ENCODE assay signal across 27 cellular contexts in genomic region chr4:7054106-7054880, GRCh38. TPM values are rescaled to one million over a fixed set of nuclear protein-coding genes. Genes with fewer than 3 reads are reported as not detected.
DNase-seq lines count a peak whose midpoint lies in the region; TF ChIP-seq lines count a peak whose summit lies in the region.
"Had no signal": no experiment of that assay in that cellular context is flagged by ENCODE, and none has a peak within 500 bp of the region (broad histone marks: within the 10 kb centered on the region; RNA-seq: fewer than 3 reads in every experiment).

No MANE protein-coding gene starts in this region.

- intact Hi-C loops in Caco-2 (cut with micrococcal nuclease; ENCODE audit: unreplicated experiment) = no loop called here
- intact Hi-C loops in dendritic cell treated with granulocyte-macrophage colony-stimulating factor and Interleukin-4, amounts not matched to agents 40 ng/mL and 50 ng/mL, for 4 days (cut with micrococcal nuclease) = no loop called here
- intact Hi-C loops in posterior vena cava (cut with DNase I) = no loop called here

- H3K27me3 Mint-ChIP-seq in activated CD4-positive, alpha-beta T cell treated with anti-CD3 and anti-CD28 coated beads, Interleukin-2, amount 10 ng/mL, durations not matched to agents 7 days and 5 days = no peaks in the 10 kb centered on the region
- no peaks in the 10 kb centered on the region for H3K27me3 Mint-ChIP-seq in Caco-2 (ENCODE audit: insufficient read depth, unreplicated experiment)
- no peaks in the 10 kb centered on the region for H3K27me3 Mint-ChIP-seq in dendritic cell treated with granulocyte-macrophage colony-stimulating factor and Interleukin-4, amounts not matched to agents 40 ng/mL and 50 ng/mL, for 4 days
- H3K27me3 Mint-ChIP-seq: activated B cell treated with CpG ODN at 0.5 μM for 24 hours; activated naive CD8-positive, alpha-beta T cell treated with anti-CD3 and anti-CD28 coated beads, Interleukin-2, amount 50 U/mL, for 24 hours had no signal

- H3K36me3 ChIP-seq in Caco-2 (ENCODE audit: control insufficient read depth, insufficient read depth, low read length) = no peaks in the 10 kb centered on the region; the same call in 1 of the 2 replicates
- H3K36me3 ChIP-seq: ovary had no signal

- H3K9me3 ChIP-seq in Caco-2 = no peaks in the 10 kb centered on the region
- H3K9me3 ChIP-seq: ovary, SK-N-SH, testis had no signal

- TF ChIP-seq CTCF in Caco-2 (IDR thresholded peaks at IDR 0.05; ENCODE audit: insufficient read depth in 1 of 2, low read depth in 1 of 2, low read length in 1 of 2, severe bottlenecking in 1 of 2, unreplicated experiment in 1 of 2) = no peak

- no peaks in the 10 kb centered on the region for H3K4me1 ChIP-seq in Caco-2

- H3K27me3 ChIP-seq in Caco-2 (replicated peaks; ENCODE audit: control insufficient read depth, insufficient read depth, low read length) = no peaks in the 10 kb centered on the region
- H3K27me3 ChIP-seq: hepatocyte, ovary, testis had no signal

- H3K36me3 Mint-ChIP-seq in activated CD4-positive, alpha-beta T cell treated with anti-CD3 and anti-CD28 coated beads, Interleukin-2, amount 10 ng/mL, durations not matched to agents 7 days and 5 days (ENCODE audit: low read depth) = peaks cover 20% of the 10 kb centered on the region
- H3K36me3 Mint-ChIP-seq in Caco-2 (ENCODE audit: insufficient read depth, unreplicated experiment) = peaks cover 38% of the 10 kb centered on the region
- H3K36me3 Mint-ChIP-seq in dendritic cell treated with granulocyte-macrophage colony-stimulating factor and Interleukin-4, amounts not matched to agents 40 ng/mL and 50 ng/mL, for 4 days (ENCODE audit: low read depth) = peaks cover 77% of the 10 kb centered on the region

- TSS peak; percentile 11 for BruUV-seq in Caco-2 (replicated peaks; lab: Mats Ljungman, UMichigan)

- CTCF ChIA-PET in activated CD4-positive, alpha-beta T cell treated with anti-CD3 and anti-CD28 coated beads, Interleukin-2, amount 10 ng/mL, durations not matched to agents 7 days and 5 days (lab: Charles Lee) = interaction anchor here (0.8 to 4.9 kb wide), 7 partner anchors 8 to 56 kb away, joined by 3 to 28 read pairs (median 4); partner anchors contain the start of genes GRPEL1 and TADA2B
- CTCF ChIA-PET in Caco-2 (lab: Charles Lee) = no interaction called here

- H3K4me1 Mint-ChIP-seq in activated CD4-positive, alpha-beta T cell treated with anti-CD3 and anti-CD28 coated beads, Interleukin-2, amount 10 ng/mL, durations not matched to agents 7 days and 5 days = peaks cover 27% of the 10 kb centered on the region
- no peaks in the 10 kb centered on the region for H3K4me1 Mint-ChIP-seq in Caco-2 (ENCODE audit: low read depth, unreplicated experiment)
- H3K4me1 Mint-ChIP-seq in dendritic cell treated with granulocyte-macrophage colony-stimulating factor and Interleukin-4, amounts not matched to agents 40 ng/mL and 50 ng/mL, for 4 days (ENCODE audit: low read depth) = peaks cover 69% of the 10 kb centered on the region

- POLR2A ChIA-PET in activated CD4-positive, alpha-beta T cell treated with anti-CD3 and anti-CD28 coated beads, Interleukin-2, amount 10 ng/mL, durations not matched to agents 7 days and 5 days (lab: Charles Lee) = no interaction called here
- POLR2A ChIA-PET in Caco-2 (lab: Charles Lee) = interaction anchor here (0.6 kb wide), 1 partner anchor 12 kb away, joined by 5 read pairs; no protein-coding TSS in a partner anchor

- no peaks in the 10 kb centered on the region for H3K9me3 Mint-ChIP-seq in activated CD4-positive, alpha-beta T cell treated with anti-CD3 and anti-CD28 coated beads, Interleukin-2, amount 10 ng/mL, durations not matched to agents 7 days and 5 days
- H3K9me3 Mint-ChIP-seq in Caco-2 (ENCODE audit: unreplicated experiment) = no peaks in the 10 kb centered on the region
- no peaks in the 10 kb centered on the region for H3K9me3 Mint-ChIP-seq in dendritic cell treated with granulocyte-macrophage colony-stimulating factor and Interleukin-4, amounts not matched to agents 40 ng/mL and 50 ng/mL, for 4 days
- H3K9me3 Mint-ChIP-seq: activated B cell treated with CpG ODN at 0.5 μM for 24 hours; activated naive CD8-positive, alpha-beta T cell treated with anti-CD3 and anti-CD28 coated beads, Interleukin-2, amount 50 U/mL, for 24 hours; HFFc6; natural killer cell had no signal

- no peak for DNase-seq in activated CD4-positive, alpha-beta T cell treated with anti-CD3 and anti-CD28 coated beads, Interleukin-2, amount 10 ng/mL, durations not matched to agents 7 days and 5 days
- no peak for DNase-seq in activated CD4-positive, alpha-beta T cell treated with anti-CD3 and anti-CD28 coated beads, Interleukin-2, amount 50 U/mL, for 48 hours
- DNase-seq in Caco-2 (no peak), posterior vena cava (ENCODE audit: low spot score) (peak; percentile 73), NCI-H774 (lab: John Stamatoyannopoulos, UW) (no peak), LoVo (ENCODE audit: low spot score) (no peak), NOMO-1 treated with dmso at 0.1 percent for 144 hours (lab: John Stamatoyannopoulos, UW; ENCODE audit: unreplicated experiment) (no peak)
- DNase-seq: 8988T; activated B cell treated with CpG ODN at 0.5 μM for 24 hours; activated CD4-positive, alpha-beta T cell treated with anti-CD3 and anti-CD28 coated beads, Interleukin-2, amount 50 U/mL, for 4 hours; activated CD8-positive, alpha-beta memory T cell treated with anti-CD3 and anti-CD28 coated beads, Interleukin-2, amount 50 U/mL, for 4 hours; activated naive CD8-positive, alpha-beta T cell treated with anti-CD3 and anti-CD28 coated beads, Interleukin-2, amount 50 U/mL, for 24 hours; GOT3; HFFc6; natural killer cell; NCI-H1092 treated with DMSO at 0.1 percent for 48 hours; NCI-H187; NCI-H524; PC-3; retina; SK-N-SH; testis had no signal

- H3K4me3 ChIP-seq in Caco-2 (ENCODE audit: low read depth, low read length) = no peak overlapping the region
- H3K4me3 ChIP-seq: hepatocyte, lung, ovary, skin epidermis, testis had no signal

- H3K4me3 Mint-ChIP-seq in activated CD4-positive, alpha-beta T cell treated with anti-CD3 and anti-CD28 coated beads, Interleukin-2, amount 10 ng/mL, durations not matched to agents 7 days and 5 days = no peak overlapping the region
- H3K4me3 Mint-ChIP-seq in Caco-2 (ENCODE audit: unreplicated experiment) = no peak overlapping the region
- H3K4me3 Mint-ChIP-seq in dendritic cell treated with granulocyte-macrophage colony-stimulating factor and Interleukin-4, amounts not matched to agents 40 ng/mL and 50 ng/mL, for 4 days = no peak overlapping the region
- H3K4me3 Mint-ChIP-seq: activated B cell treated with CpG ODN at 0.5 μM for 24 hours; activated naive CD8-positive, alpha-beta T cell treated with anti-CD3 and anti-CD28 coated beads, Interleukin-2, amount 50 U/mL, for 24 hours; HFFc6; natural killer cell had no signal

- peak overlapping the region; percentile 62 for H3K27ac Mint-ChIP-seq in activated CD4-positive, alpha-beta T cell treated with anti-CD3 and anti-CD28 coated beads, Interleukin-2, amount 10 ng/mL, durations not matched to agents 7 days and 5 days
- H3K27ac Mint-ChIP-seq in Caco-2 (ENCODE audit: unreplicated experiment) = no peak overlapping the region
- H3K27ac Mint-ChIP-seq in dendritic cell treated with granulocyte-macrophage colony-stimulating factor and Interleukin-4, amounts not matched to agents 40 ng/mL and 50 ng/mL, for 4 days = peak overlapping the region; percentile 80
- H3K27ac Mint-ChIP-seq: activated B cell treated with CpG ODN at 0.5 μM for 24 hours; activated naive CD8-positive, alpha-beta T cell treated with anti-CD3 and anti-CD28 coated beads, Interleukin-2, amount 50 U/mL, for 24 hours had no signal

RNA-seq across cellular contexts. Expression of gene TADA2B, which starts 11.1 kb away (rescaled TPM):
- total RNA-seq in activated CD4-positive, alpha-beta T cell treated with anti-CD3 and anti-CD28 coated beads, Interleukin-2, amount 10 ng/mL, durations not matched to agents 7 days and 5 days = 10 to 100 TPM; 25.5 to 26.1 TPM
- 17.2 and 21.8 TPM in 2 replicates for total RNA-seq in Caco-2 (2022)
- 10 to 100 TPM; 16.8 to 19.7 TPM for total RNA-seq in posterior vena cava

RNA-seq across cellular contexts. Expression of gene GRPEL1, which starts 13.6 kb away (rescaled TPM):
- 10 to 100 TPM; 34.8 to 35.4 TPM for total RNA-seq in activated CD4-positive, alpha-beta T cell treated with anti-CD3 and anti-CD28 coated beads, Interleukin-2, amount 10 ng/mL, durations not matched to agents 7 days and 5 days
- 47.3 and 51.7 TPM in 2 replicates for total RNA-seq in Caco-2 (2022)
- 10 to 100 TPM; 22.2 to 22.6 TPM for total RNA-seq in posterior vena cava
